ENCODE assay signal across 7 cellular contexts in the genomic region with DNA sequence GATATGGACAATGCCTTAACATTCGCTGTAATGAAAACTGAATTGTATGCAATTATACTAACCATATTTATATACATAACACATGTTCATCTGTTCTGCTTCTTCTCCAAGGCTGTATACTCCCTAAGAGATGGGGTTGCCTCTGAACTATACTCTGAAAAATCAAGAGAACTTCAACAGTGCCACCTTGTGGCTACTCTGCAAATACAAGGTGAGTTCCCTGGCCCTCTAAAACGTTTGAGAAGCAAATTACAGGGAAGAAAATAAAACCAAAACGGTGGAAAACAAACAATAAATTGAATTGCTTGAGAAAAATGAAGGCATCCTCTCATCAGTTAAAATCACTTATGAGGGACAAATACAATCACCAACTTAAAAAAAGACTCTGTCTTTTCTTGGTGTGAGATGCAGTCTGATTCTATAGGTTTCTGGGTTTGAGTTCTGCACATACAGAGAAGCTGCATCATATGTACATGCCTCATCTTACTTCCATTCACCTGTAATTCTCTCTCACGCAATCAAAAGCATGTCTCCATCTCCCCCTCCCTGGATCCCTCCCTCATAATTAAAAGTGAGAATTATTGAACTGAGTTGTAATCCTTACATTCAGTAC.
DNase-seq lines count a peak whose midpoint lies in the region; ATAC-seq and TF ChIP-seq lines count a peak whose summit lies in the region.

No MANE protein-coding gene starts in this region.

- no peak overlapping the region for H3K4me2 ChIP-seq in SU-DHL-6 (ENCODE audit: low read depth, low read length, poor library complexity, severe bottlenecking)

- H3K9me2 ChIP-seq in SU-DHL-6 (replicated peaks; ENCODE audit: insufficient read depth, low read length): no peaks in the 10 kb centered on the region

- H4K20me1 ChIP-seq in SU-DHL-6 (ENCODE audit: low read depth, low read length): no peaks in the 10 kb centered on the region; the same call in 1 of the 2 replicates

- DNase-seq in G401 (ENCODE audit: low spot score) (peak; percentile 84), LNCaP clone FGC (ENCODE audit: low read depth) (no peak), breast epithelium (ENCODE audit: low spot score in 2 of 2) (no peak), kidney epithelial cell (ENCODE audit: low read depth) (peak; percentile 14)
- peak; percentile 23 for DNase-seq in stimulated activated CD8-positive, alpha-beta memory T cell treated with anti-CD3 and anti-CD28 coated beads, Interleukin-12 subunit alpha, Interleukin-12 subunit beta, amount 100 ng/mL, for 1 hour (ENCODE audit: low read depth)

- H3K9ac ChIP-seq in SU-DHL-6 (ENCODE audit: low read length): no peak overlapping the region

- no peaks in the 10 kb centered on the region for H3K4me1 ChIP-seq in breast epithelium

- H3K27me3 ChIP-seq in SU-DHL-6 (ENCODE audit: low read length) (no peaks in the 10 kb centered on the region), breast epithelium (no peaks in the 10 kb centered on the region), kidney epithelial cell (ENCODE audit: control insufficient read depth, insufficient read depth, low read length) (no peaks in the 10 kb centered on the region)

- TF ChIP-seq POLR2A in breast epithelium (IDR thresholded peaks at IDR 0.05): no peak

- no peaks in the 10 kb centered on the region for H3F3A ChIP-seq in SU-DHL-6 (ENCODE audit: insufficient read depth)

- H3K79me2 ChIP-seq in SU-DHL-6 (ENCODE audit: insufficient read depth, low read length): peaks cover 19% of the 10 kb centered on the region; the same call in 1 of the 2 replicates

- no peak overlapping the region for H2AFZ ChIP-seq in SU-DHL-6 (ENCODE audit: low read depth, low read length, severe bottlenecking)

- H3K4me3 ChIP-seq in LNCaP clone FGC (ENCODE audit: low read depth, low read length): no peak overlapping the region
- no peak overlapping the region for H3K4me3 ChIP-seq in SU-DHL-6 (ENCODE audit: insufficient read depth, low read length, poor library complexity, severe bottlenecking)
- H3K4me3 ChIP-seq in breast epithelium: no peak overlapping the region
- no peak overlapping the region for H3K4me3 ChIP-seq in kidney epithelial cell (ENCODE audit: low read depth, low read length)

- H3K27ac ChIP-seq in SU-DHL-6 (ENCODE audit: low read depth, low read length) (no peak overlapping the region), breast epithelium (no peak overlapping the region)

- H3K36me3 ChIP-seq in SU-DHL-6 (ENCODE audit: low read length) (no peaks in the 10 kb centered on the region), breast epithelium (no peaks in the 10 kb centered on the region), kidney epithelial cell (ENCODE audit: control insufficient read depth, insufficient read depth, low read length) (no peaks in the 10 kb centered on the region)

- peak; percentile 78 for TF ChIP-seq CTCF in LNCaP clone FGC (IDR thresholded peaks at IDR 0.05; ENCODE audit: control insufficient read depth, extremely low read depth, insufficient read depth)
- peak; percentile 90 for TF ChIP-seq CTCF in SU-DHL-6 (IDR thresholded peaks at IDR 0.05; ENCODE audit: insufficient read depth, low read length, poor library complexity, severe bottlenecking)
- TF ChIP-seq CTCF in breast epithelium (IDR thresholded peaks at IDR 0.05): peak; percentile 27 to 79 (median 76)
- peak; percentile 63 for TF ChIP-seq CTCF in kidney epithelial cell (IDR thresholded peaks at IDR 0.05; ENCODE audit: insufficient read depth, low read length, poor library complexity, severe bottlenecking)

- peak; percentile 62 for ATAC-seq in GM21447 (IDR thresholded peaks at IDR 0.05; ENCODE audit: unreplicated experiment)

- H3K9me3 ChIP-seq in SU-DHL-6 (ENCODE audit: insufficient read depth, low read length): no peaks in the 10 kb centered on the region
- H3K9me3 ChIP-seq in breast epithelium: no peaks in the 10 kb centered on the region

- in situ Hi-C loops in G401 (cut with HindIII; ENCODE audit: low sequenced_read_pairs): no loop called here

- intact Hi-C loops in breast epithelium (cut with DNase I; ENCODE audit: low total_unique reads): no loop called here

Comparison
In these comparisons a context has a peak if more than half of its experiments do, and no peak if none do; other contexts are left out.
1. DNase-seq: peak in G401 (single experiment), kidney epithelial cell (single experiment) and stimulated activated CD8-positive, alpha-beta memory T cell treated with anti-CD3 and anti-CD28 coated beads, Interleukin-12 subunit alpha, Interleukin-12 subunit beta, amount 100 ng/mL, for 1 hour (single experiment); none in LNCaP clone FGC (single experiment) and breast epithelium (0 of 2).
2. Peak in every context shown above with its lines, with median percentiles within 50 percentile points of each other: CTCF ChIP-seq.